Comparison of ENCODE assay signal across 9 cellular contexts in the genomic region with DNA sequence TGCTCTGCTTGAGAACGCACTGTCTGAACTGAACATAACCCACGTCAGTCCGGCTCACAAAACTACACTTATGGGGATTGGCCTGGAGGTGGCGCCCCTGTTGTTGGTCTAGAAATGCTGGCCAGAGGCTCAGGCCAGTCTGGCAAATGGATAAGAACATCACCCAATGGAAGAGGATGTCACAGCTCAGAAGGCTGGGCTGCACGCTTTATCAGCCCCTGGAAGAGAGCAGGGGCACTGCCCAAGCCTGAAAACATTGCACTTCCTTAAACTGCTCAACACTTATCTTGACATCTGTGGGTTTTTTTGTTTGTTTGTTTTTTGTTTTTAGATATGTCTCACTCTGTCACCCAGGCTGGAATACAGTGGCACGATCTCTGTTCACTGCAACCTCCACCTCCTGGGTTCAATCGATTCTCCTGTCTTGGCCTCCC. TPM values are rescaled to one million over a fixed set of nuclear protein-coding genes. Genes with fewer than 3 reads are reported as not detected.
DNase-seq lines count a peak whose midpoint lies in the region; ATAC-seq, FAIRE-seq and TF ChIP-seq lines count a peak whose summit lies in the region.
"Had no signal": no experiment of that assay in that cellular context is flagged by ENCODE, and none has a peak within 500 bp of the region (broad histone marks: within the 10 kb centered on the region; RNA-seq: fewer than 3 reads in every experiment).

No MANE protein-coding gene starts in this region.

- CTCF ChIA-PET in Calu3 (lab: Charles Lee) = interaction anchor here (0.6 kb wide), 1 partner anchor 64 kb away, joined by 5 read pairs; no protein-coding TSS in a partner anchor

- intact Hi-C loops in Calu3 (cut with micrococcal nuclease; ENCODE audit: unreplicated experiment) (no loop called here), head of caudate nucleus (cut with DNase I) (no loop called here)

- no peaks in the 10 kb centered on the region for H3K4me1 Mint-ChIP-seq in Calu3 (ENCODE audit: low read depth, unreplicated experiment)

- no peaks in the 10 kb centered on the region for H3K36me3 ChIP-seq in KOPT-K1 (ENCODE audit: insufficient read depth, low read length)

- no peak overlapping the region for H3K4me3 Mint-ChIP-seq in Calu3 (ENCODE audit: low read depth, unreplicated experiment)
- H3K4me3 Mint-ChIP-seq: T-helper 1 cell treated with Interleukin-12 subunit alpha and Interleukin-12 subunit beta and Interleukin-4 antibody, amounts not matched to agents 30 μg/mL and 1 μg/mL, for 36 hours had no signal

- TF ChIP-seq CTCF in Calu3 (IDR thresholded peaks at IDR 0.05; ENCODE audit: unreplicated experiment) = peak; percentile 53

- H3K27ac Mint-ChIP-seq in Calu3 (ENCODE audit: unreplicated experiment) = no peak overlapping the region
- H3K27ac Mint-ChIP-seq: T-helper 1 cell treated with Interleukin-12 subunit alpha and Interleukin-12 subunit beta and Interleukin-4 antibody, amounts not matched to agents 30 μg/mL and 1 μg/mL, for 36 hours had no signal

- BruUV-seq in Calu3 (replicated peaks; lab: Mats Ljungman, UMichigan) = no TSS peak

- ATAC-seq in GM21390 (IDR thresholded peaks at IDR 0.05; ENCODE audit: unreplicated experiment) = peak; percentile 94

- no peak for FAIRE-seq in RCC 7860 (lab: Jason Lieb, UNC)

- peak overlapping the region; percentile 12 for H3K27ac ChIP-seq in KOPT-K1 (ENCODE audit: low read depth, low read length, poor library complexity, severe bottlenecking)

- DNase-seq in Calu3 (peak; percentile 78), RCC 7860 (ENCODE audit: low spot score) (peak; percentile 52), head of caudate nucleus (peak; percentile 30 to 89 (median 69)), pons (ENCODE audit: low spot score) (peak; percentile 84), cerebellar nuclear complex (lab: John Stamatoyannopoulos, UW) (no peak)
- DNase-seq in activated naive CD4-positive, alpha-beta T cell treated with anti-CD3 and anti-CD28 coated beads, Interleukin-2, amount 50 U/mL, for 16 hours = peak; percentile 42

- H3K9me3 Mint-ChIP-seq in Calu3 (ENCODE audit: low read depth, unreplicated experiment) = no peaks in the 10 kb centered on the region
- H3K9me3 Mint-ChIP-seq: T-helper 1 cell treated with Interleukin-12 subunit alpha and Interleukin-12 subunit beta and Interleukin-4 antibody, amounts not matched to agents 30 μg/mL and 1 μg/mL, for 36 hours had no signal

- H3K9me3 ChIP-seq in KOPT-K1 (ENCODE audit: insufficient read depth, low read length, poor library complexity, severe bottlenecking) = no peaks in the 10 kb centered on the region

- H3K36me3 Mint-ChIP-seq in Calu3 (ENCODE audit: insufficient read depth, unreplicated experiment) = no peaks in the 10 kb centered on the region

- H3K27me3 Mint-ChIP-seq in Calu3 (ENCODE audit: unreplicated experiment) = no peaks in the 10 kb centered on the region

RNA-seq across cellular contexts. Expression of a gene that starts 24.8 kb away (rescaled TPM):
- 66.8 and 67.6 TPM in 2 replicates for total RNA-seq in Calu3 (2022)

Comparison
In these comparisons a context has a peak if more than half of its experiments do, and no peak if none do; other contexts are left out.
1. DNase-seq: peak in Calu3 (single experiment), RCC 7860 (single experiment), activated naive CD4-positive, alpha-beta T cell treated with anti-CD3 and anti-CD28 coated beads, Interleukin-2, amount 50 U/mL, for 16 hours (single experiment), head of caudate nucleus (42 of 42) and pons (single experiment); none in cerebellar nuclear complex (0 of 2).